2 cellular contexts compared by ENCODE assay signal in the genomic region with DNA sequence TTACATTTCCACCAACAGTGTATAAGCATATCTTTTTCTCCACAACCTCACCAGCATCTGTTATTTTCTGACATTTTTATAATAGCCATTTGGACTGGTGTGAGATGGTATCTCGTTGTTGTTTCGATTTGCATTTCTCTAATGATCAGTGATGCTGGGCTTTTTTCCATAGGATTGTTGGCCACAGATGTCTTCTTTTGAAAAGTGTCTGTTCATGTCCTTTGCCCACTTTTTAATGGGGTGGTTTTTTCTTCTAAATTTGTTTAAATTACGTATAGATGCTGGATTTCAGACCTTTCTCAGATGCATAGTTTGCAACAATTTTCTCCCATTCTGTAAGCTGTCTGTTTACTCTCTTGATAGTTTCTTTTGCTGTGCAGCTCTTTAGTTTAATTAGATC.
TF ChIP-seq lines count a peak whose summit lies in the region.

No MANE protein-coding gene starts in this region.

TF ChIP-seq in HepG2, 621 proteins besides CTCF, POLR2A, EP300 and RAD21:
- TF ChIP-seq GLI4 (CRISPR knock-in tag; IDR thresholded peaks at IDR 0.05; ENCODE audit: borderline replicate concordance) (no peak), PAWR (CRISPR knock-in tag; IDR thresholded peaks at IDR 0.05; ENCODE audit: borderline replicate concordance) (no peak), SYNCRIP (IDR thresholded peaks at IDR 0.05; ENCODE audit: insufficient read depth, low read depth, low read length) (no peak), TBX3 (IDR thresholded peaks at IDR 0.05; ENCODE audit: borderline replicate concordance) (no peak), ZNF878 (CRISPR knock-in tag; IDR thresholded peaks at IDR 0.05) (no peak), POLR2AphosphoS2 (IDR thresholded peaks at IDR 0.05; ENCODE audit: low read depth, low read length) (no peak), ZNF572 (CRISPR knock-in tag; IDR thresholded peaks at IDR 0.05) (no peak), ZNF124 (CRISPR knock-in tag; IDR thresholded peaks at IDR 0.05) (no peak), ZNF839 (CRISPR knock-in tag; IDR thresholded peaks at IDR 0.05; ENCODE audit: borderline replicate concordance) (no peak), TBL1XR1 (IDR thresholded peaks at IDR 0.05; ENCODE audit: borderline replicate concordance, low read length, partially characterized antibody) (no peak), CBX1 (IDR thresholded peaks at IDR 0.05; ENCODE audit: low read depth) (no peak), ZFYVE20 (CRISPR knock-in tag; IDR thresholded peaks at IDR 0.05; ENCODE audit: borderline replicate concordance, low read depth) (no peak)
- TF ChIP-seq, protein P1, sequence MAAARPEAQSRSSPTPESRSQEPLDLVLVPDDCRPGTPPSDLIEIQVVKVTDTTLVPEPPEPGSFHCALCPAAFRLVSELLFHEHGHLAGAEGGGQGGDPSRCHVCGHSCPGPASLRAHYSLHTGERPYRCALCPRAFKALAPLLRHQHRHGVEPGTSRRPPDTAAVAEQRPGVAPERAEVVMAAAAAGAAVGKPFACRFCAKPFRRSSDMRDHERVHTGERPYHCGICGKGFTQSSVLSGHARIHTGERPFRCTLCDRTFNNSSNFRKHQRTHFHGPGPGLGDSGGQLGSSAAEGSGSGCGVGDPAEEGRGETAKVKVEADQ (CRISPR knock-in tag; IDR thresholded peaks at IDR 0.05; ENCODE audit: borderline replicate concordance) = no peak
- TF ChIP-seq, protein P2, sequence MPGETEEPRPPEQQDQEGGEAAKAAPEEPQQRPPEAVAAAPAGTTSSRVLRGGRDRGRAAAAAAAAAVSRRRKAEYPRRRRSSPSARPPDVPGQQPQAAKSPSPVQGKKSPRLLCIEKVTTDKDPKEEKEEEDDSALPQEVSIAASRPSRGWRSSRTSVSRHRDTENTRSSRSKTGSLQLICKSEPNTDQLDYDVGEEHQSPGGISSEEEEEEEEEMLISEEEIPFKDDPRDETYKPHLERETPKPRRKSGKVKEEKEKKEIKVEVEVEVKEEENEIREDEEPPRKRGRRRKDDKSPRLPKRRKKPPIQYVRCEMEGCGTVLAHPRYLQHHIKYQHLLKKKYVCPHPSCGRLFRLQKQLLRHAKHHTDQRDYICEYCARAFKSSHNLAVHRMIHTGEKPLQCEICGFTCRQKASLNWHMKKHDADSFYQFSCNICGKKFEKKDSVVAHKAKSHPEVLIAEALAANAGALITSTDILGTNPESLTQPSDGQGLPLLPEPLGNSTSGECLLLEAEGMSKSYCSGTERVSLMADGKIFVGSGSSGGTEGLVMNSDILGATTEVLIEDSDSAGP (CRISPR knock-in tag; IDR thresholded peaks at IDR 0.05; ENCODE audit: borderline replicate concordance) = no peak
- TF ChIP-seq, protein P3, sequence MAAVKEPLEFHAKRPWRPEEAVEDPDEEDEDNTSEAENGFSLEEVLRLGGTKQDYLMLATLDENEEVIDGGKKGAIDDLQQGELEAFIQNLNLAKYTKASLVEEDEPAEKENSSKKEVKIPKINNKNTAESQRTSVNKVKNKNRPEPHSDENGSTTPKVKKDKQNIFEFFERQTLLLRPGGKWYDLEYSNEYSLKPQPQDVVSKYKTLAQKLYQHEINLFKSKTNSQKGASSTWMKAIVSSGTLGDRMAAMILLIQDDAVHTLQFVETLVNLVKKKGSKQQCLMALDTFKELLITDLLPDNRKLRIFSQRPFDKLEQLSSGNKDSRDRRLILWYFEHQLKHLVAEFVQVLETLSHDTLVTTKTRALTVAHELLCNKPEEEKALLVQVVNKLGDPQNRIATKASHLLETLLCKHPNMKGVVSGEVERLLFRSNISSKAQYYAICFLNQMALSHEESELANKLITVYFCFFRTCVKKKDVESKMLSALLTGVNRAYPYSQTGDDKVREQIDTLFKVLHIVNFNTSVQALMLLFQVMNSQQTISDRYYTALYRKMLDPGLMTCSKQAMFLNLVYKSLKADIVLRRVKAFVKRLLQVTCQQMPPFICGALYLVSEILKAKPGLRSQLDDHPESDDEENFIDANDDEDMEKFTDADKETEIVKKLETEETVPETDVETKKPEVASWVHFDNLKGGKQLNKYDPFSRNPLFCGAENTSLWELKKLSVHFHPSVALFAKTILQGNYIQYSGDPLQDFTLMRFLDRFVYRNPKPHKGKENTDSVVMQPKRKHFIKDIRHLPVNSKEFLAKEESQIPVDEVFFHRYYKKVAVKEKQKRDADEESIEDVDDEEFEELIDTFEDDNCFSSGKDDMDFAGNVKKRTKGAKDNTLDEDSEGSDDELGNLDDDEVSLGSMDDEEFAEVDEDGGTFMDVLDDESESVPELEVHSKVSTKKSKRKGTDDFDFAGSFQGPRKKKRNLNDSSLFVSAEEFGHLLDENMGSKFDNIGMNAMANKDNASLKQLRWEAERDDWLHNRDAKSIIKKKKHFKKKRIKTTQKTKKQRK (IDR thresholded peaks at IDR 0.05; ENCODE audit: low read length) = no peak
- TF ChIP-seq, protein P4, sequence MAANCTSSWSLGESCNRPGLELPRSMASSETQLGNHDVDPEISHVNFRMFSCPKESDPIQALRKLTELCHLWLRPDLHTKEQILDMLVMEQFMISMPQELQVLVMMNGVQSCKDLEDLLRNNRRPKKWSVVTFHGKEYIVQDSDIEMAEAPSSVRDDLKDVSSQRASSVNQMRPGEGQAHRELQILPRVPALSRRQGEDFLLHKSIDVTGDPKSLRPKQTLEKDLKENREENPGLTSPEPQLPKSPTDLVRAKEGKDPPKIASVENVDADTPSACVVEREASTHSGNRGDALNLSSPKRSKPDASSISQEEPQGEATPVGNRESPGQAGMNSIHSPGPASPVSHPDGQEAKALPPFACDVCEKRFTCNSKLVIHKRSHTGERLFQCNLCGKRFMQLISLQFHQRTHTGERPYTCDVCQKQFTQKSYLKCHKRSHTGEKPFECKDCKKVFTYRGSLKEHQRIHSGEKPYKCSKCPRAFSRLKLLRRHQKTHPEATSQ (CRISPR knock-in tag; IDR thresholded peaks at IDR 0.05; ENCODE audit: borderline replicate concordance) = no peak
- TF ChIP-seq, protein P5, sequence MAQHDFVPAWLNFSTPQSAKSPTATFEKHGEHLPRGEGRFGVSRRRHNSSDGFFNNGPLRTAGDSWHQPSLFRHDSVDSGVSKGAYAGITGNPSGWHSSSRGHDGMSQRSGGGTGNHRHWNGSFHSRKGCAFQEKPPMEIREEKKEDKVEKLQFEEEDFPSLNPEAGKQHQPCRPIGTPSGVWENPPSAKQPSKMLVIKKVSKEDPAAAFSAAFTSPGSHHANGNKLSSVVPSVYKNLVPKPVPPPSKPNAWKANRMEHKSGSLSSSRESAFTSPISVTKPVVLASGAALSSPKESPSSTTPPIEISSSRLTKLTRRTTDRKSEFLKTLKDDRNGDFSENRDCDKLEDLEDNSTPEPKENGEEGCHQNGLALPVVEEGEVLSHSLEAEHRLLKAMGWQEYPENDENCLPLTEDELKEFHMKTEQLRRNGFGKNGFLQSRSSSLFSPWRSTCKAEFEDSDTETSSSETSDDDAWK (CRISPR knock-in tag; IDR thresholded peaks at IDR 0.05) = no peak
- TF ChIP-seq, protein P6, sequence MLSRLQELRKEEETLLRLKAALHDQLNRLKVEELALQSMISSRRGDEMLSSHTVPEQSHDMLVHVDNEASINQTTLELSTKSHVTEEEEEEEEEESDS (CRISPR knock-in tag; IDR thresholded peaks at IDR 0.05; ENCODE audit: borderline replicate concordance) = no peak
TF ChIP-seq in HepG2: peak in this region for 0.

TF ChIP-seq in K562, 482 proteins besides CTCF, POLR2A, EP300 and RAD21:
- TF ChIP-seq ZNF644 (tag; IDR thresholded peaks at IDR 0.05; ENCODE audit: low read depth) = no peak
- TF ChIP-seq, protein P7, sequence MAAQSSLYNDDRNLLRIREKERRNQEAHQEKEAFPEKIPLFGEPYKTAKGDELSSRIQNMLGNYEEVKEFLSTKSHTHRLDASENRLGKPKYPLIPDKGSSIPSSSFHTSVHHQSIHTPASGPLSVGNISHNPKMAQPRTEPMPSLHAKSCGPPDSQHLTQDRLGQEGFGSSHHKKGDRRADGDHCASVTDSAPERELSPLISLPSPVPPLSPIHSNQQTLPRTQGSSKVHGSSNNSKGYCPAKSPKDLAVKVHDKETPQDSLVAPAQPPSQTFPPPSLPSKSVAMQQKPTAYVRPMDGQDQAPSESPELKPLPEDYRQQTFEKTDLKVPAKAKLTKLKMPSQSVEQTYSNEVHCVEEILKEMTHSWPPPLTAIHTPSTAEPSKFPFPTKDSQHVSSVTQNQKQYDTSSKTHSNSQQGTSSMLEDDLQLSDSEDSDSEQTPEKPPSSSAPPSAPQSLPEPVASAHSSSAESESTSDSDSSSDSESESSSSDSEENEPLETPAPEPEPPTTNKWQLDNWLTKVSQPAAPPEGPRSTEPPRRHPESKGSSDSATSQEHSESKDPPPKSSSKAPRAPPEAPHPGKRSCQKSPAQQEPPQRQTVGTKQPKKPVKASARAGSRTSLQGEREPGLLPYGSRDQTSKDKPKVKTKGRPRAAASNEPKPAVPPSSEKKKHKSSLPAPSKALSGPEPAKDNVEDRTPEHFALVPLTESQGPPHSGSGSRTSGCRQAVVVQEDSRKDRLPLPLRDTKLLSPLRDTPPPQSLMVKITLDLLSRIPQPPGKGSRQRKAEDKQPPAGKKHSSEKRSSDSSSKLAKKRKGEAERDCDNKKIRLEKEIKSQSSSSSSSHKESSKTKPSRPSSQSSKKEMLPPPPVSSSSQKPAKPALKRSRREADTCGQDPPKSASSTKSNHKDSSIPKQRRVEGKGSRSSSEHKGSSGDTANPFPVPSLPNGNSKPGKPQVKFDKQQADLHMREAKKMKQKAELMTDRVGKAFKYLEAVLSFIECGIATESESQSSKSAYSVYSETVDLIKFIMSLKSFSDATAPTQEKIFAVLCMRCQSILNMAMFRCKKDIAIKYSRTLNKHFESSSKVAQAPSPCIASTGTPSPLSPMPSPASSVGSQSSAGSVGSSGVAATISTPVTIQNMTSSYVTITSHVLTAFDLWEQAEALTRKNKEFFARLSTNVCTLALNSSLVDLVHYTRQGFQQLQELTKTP (IDR thresholded peaks at IDR 0.05; ENCODE audit: low read depth in 1 of 2, partially characterized antibody in 2 of 2) = peak in 1 of 2 experiments; percentile 92
